In genomic region chr18:24187049-24187448, GRCh38 we compare ENCODE assay signal across 16 cellular contexts. TPM values are rescaled to one million over a fixed set of nuclear protein-coding genes. Genes with fewer than 3 reads are reported as not detected.
A peak's percentile ranks its signal among the peaks of the same experiment; 100 is the strongest.
DNase-seq lines count a peak whose midpoint lies in the region; ATAC-seq and TF ChIP-seq lines count a peak whose summit lies in the region.
"Had no signal": no experiment of that assay in that cellular context is flagged by ENCODE, and none has a peak within 500 bp of the region (broad histone marks: within the 10 kb centered on the region; RNA-seq: fewer than 3 reads in every experiment).

No MANE protein-coding gene starts in this region.

- TF ChIP-seq CTCF in tibial artery (IDR thresholded peaks at IDR 0.05) (no peak), endodermal cell (conservative IDR thresholded peaks at IDR 0.05) (no peak)

- DNase-seq in naive B cell (peak; percentile 20), tibial artery (no peak), endodermal cell (no peak), DMS153 (lab: John Stamatoyannopoulos, UW) (no peak)
- no peak for DNase-seq in activated naive CD4-positive, alpha-beta T cell treated with anti-CD3 and anti-CD28 coated beads, Interleukin-2, amount 50 U/mL, for 16 hours
- DNase-seq: activated T-cell treated with anti-CD3 and anti-CD28 coated beads, Interleukin-2, amount 50 U/mL, for 72 hours; effector CD8-positive, alpha-beta T cell; MG63; NCI-H69; stimulated activated CD8-positive, alpha-beta memory T cell treated with anti-CD3 and anti-CD28 coated beads, Interleukin-4, amount 100 ng/mL, for 48 hours had no signal

- H3K27ac ChIP-seq in tibial artery: no peak overlapping the region
- no peak overlapping the region for H3K27ac ChIP-seq in endodermal cell (ENCODE audit: low read depth, low read length)
- H3K27ac ChIP-seq: ascending aorta; BLaER1 treated with 17β-estradiol and CSF1 and Interleukin-3, amounts not matched to agents 10 nM and 100 nM; gastroesophageal sphincter had no signal

- H3K4me1 Mint-ChIP-seq in IgD-negative memory B cell (peaks cover 6 to 17% (median 11%) of the 10 kb centered on the region in 3 donors), naive B cell (peaks cover 13 to 34% (median 18%) of the 10 kb centered on the region in 3 donors), endodermal cell (peaks cover 10% of the 10 kb centered on the region)

- intact Hi-C loops in tibial artery (cut with DNase I; ENCODE audit: low total_unique reads): no loop called here

- H3K9me3 Mint-ChIP-seq in IgD-negative memory B cell (no peaks in the 10 kb centered on the region), naive B cell (no peaks in the 10 kb centered on the region), endodermal cell (no peaks in the 10 kb centered on the region)
- H3K9me3 Mint-ChIP-seq: activated T-cell treated with anti-CD3 and anti-CD28 coated beads, Interleukin-2, amount 50 U/mL, for 72 hours had no signal

- no peaks in the 10 kb centered on the region for H3K9me3 ChIP-seq in tibial artery
- no peaks in the 10 kb centered on the region for H3K9me3 ChIP-seq in endodermal cell (ENCODE audit: control insufficient read depth, low read length)
- H3K9me3 ChIP-seq: ascending aorta; BLaER1 treated with 17β-estradiol and CSF1 and Interleukin-3, amounts not matched to agents 10 nM and 100 nM; gastroesophageal sphincter; MG63 had no signal

- peaks cover 0 to 9% (median 3%) of the 10 kb centered on the region in 4 donors for H3K4me1 ChIP-seq in tibial artery
- peaks cover 3% of the 10 kb centered on the region for H3K4me1 ChIP-seq in endodermal cell (ENCODE audit: control insufficient read depth, insufficient read depth, low read length)
- H3K4me1 ChIP-seq: ascending aorta had no signal

- WGBS in endodermal cell (ENCODE audit: insufficient coverage in 1 of 2, insufficient read length in 1 of 2), 2 experiments: 90 to 92% methylated on average over 2 to 3 of the region's 5 CpGs

- H3K4me3 ChIP-seq in tibial artery (no peak overlapping the region), endodermal cell (ENCODE audit: low read length) (no peak overlapping the region)
- H3K4me3 ChIP-seq: ascending aorta; BLaER1 treated with 17β-estradiol and CSF1 and Interleukin-3, amounts not matched to agents 10 nM and 100 nM; gastroesophageal sphincter; MG63 had no signal

- H3K27me3 Mint-ChIP-seq in IgD-negative memory B cell: peaks cover 9% of the 10 kb centered on the region
- no peaks in the 10 kb centered on the region for H3K27me3 Mint-ChIP-seq in naive B cell
- peaks cover 2% of the 10 kb centered on the region for H3K27me3 Mint-ChIP-seq in endodermal cell (ENCODE audit: insufficient read depth)

- ATAC-seq in GM18870 (IDR thresholded peaks at IDR 0.05; ENCODE audit: unreplicated experiment) (peak; percentile 59), HG02588 (IDR thresholded peaks at IDR 0.05; ENCODE audit: unreplicated experiment) (peak; percentile 44), naive B cell (ENCODE audit: low read depth in 2 of 2) (peak; percentile 85 to 87)
- ATAC-seq: activated T-cell treated with anti-CD3 and anti-CD28 coated beads, Interleukin-2, amount 50 U/mL, for 72 hours; gastroesophageal sphincter had no signal

- H3K4me3 Mint-ChIP-seq in IgD-negative memory B cell (peak overlapping the region in 3 of 4 donors; percentile 68 to 85 (median 80)), naive B cell (peak overlapping the region; percentile 2 to 90 (median 71)), endodermal cell (no peak overlapping the region)
- H3K4me3 Mint-ChIP-seq: activated T-cell treated with anti-CD3 and anti-CD28 coated beads, Interleukin-2, amount 50 U/mL, for 72 hours had no signal

- H3K9ac ChIP-seq in endodermal cell (ENCODE audit: extremely low read depth, low read length, poor library complexity, severe bottlenecking): no peak overlapping the region
- H3K9ac ChIP-seq: BLaER1 treated with 17β-estradiol and CSF1 and Interleukin-3, amounts not matched to agents 10 nM and 100 nM had no signal

- H3K27ac Mint-ChIP-seq in IgD-negative memory B cell: no peak overlapping the region
- H3K27ac Mint-ChIP-seq in naive B cell: peak overlapping the region in 5 of 6 donors; percentile 0 to 53 (median 36)
- no peak overlapping the region for H3K27ac Mint-ChIP-seq in endodermal cell
- H3K27ac Mint-ChIP-seq: activated T-cell treated with anti-CD3 and anti-CD28 coated beads, Interleukin-2, amount 50 U/mL, for 72 hours had no signal

- H3K36me3 ChIP-seq in tibial artery: peaks cover 0 to 10% (median 0%) of the 10 kb centered on the region in 3 donors
- no peaks in the 10 kb centered on the region for H3K36me3 ChIP-seq in endodermal cell (ENCODE audit: control insufficient read depth, insufficient read depth, low read length)
- H3K36me3 ChIP-seq: MG63 had no signal

- H3K27me3 ChIP-seq in tibial artery: no peaks in the 10 kb centered on the region
- peaks cover 10% of the 10 kb centered on the region for H3K27me3 ChIP-seq in endodermal cell (ENCODE audit: control insufficient read depth, insufficient read depth, low read length, poor library complexity, severe bottlenecking)
- H3K27me3 ChIP-seq: ascending aorta; BLaER1 treated with 17β-estradiol and CSF1 and Interleukin-3, amounts not matched to agents 10 nM and 100 nM; gastroesophageal sphincter; MG63 had no signal

- H3K36me3 Mint-ChIP-seq in IgD-negative memory B cell (no peaks in the 10 kb centered on the region), naive B cell (peaks cover 0 to 4% of the 10 kb centered on the region in 2 donors), endodermal cell (ENCODE audit: low read depth) (peaks cover 4% of the 10 kb centered on the region)

RNA-seq across cellular contexts. Expression of gene CABYR, which starts 48.2 kb away (rescaled TPM):
- polyA plus RNA-seq in IgD-negative memory B cell (2.0 TPM), naive B cell (ENCODE audit: low read depth in 6 of 6) (10 to 100 TPM in 2 of 6 donors, 1 to 10 TPM in 4; 5.4 to 18.1 (median 7.8) TPM)
- total RNA-seq in endodermal cell: 10 to 100 TPM; 10.0 to 11.1 TPM
- polyA plus RNA-seq in endodermal cell (2013, experiment 1 of 2): 11.5 TPM
- 10.0 TPM for polyA plus RNA-seq in endodermal cell (2013, experiment 2 of 2)
- total RNA-seq: ascending aorta had no signal

Comparison
In these comparisons a context has a peak if more than half of its experiments do, and no peak if none do; other contexts are left out.
1. H3K27ac Mint-ChIP-seq: peak in naive B cell (5 of 6); none in IgD-negative memory B cell (0 of 3) and endodermal cell (single experiment).
2. Peak in every context shown above with its lines, with median percentiles within 50 percentile points of each other: ATAC-seq.